In the genomic region with DNA sequence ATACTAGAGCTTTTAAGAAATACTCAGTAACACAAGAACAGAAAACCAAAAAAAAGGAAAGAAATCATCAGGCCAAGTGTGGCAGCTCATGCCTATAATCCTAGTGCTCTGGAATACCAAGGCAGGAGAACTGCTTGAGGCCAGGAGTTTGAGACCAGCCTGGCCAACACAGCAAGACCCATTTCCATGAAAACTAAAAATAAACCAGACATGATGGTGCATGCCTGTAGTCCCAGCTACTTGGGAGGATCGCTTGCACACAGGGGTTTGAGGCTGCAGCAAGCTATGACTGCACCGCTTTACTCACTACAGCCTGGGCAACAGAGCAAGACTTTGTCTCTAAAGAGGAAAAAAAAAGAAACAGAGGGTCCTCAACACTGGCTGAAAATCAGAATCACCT, we compare ENCODE assay signal across 24 cellular contexts. TPM values are rescaled to one million over a fixed set of nuclear protein-coding genes. Genes with fewer than 3 reads are reported as not detected.
DNase-seq lines count a peak whose midpoint lies in the region; ATAC-seq and TF ChIP-seq lines count a peak whose summit lies in the region.
"Had no signal": no experiment of that assay in that cellular context is flagged by ENCODE, and none has a peak within 500 bp of the region (broad histone marks: within the 10 kb centered on the region; RNA-seq: fewer than 3 reads in every experiment).

No MANE protein-coding gene starts in this region.

- BruUV-seq in MCF 10A (replicated peaks; lab: Mats Ljungman, UMichigan) = no TSS peak

- no peak for TF ChIP-seq POLR2A in breast epithelium (IDR thresholded peaks at IDR 0.05)

- no peaks in the 10 kb centered on the region for H3K36me3 ChIP-seq in breast epithelium

- no peaks in the 10 kb centered on the region for H3K27me3 ChIP-seq in breast epithelium
- H3K27me3 ChIP-seq: BLaER1 treated with 17β-estradiol and CSF1 and Interleukin-3, amounts not matched to agents 10 nM and 100 nM; MG63 had no signal

- no peaks in the 10 kb centered on the region for H3K4me1 ChIP-seq in breast epithelium
- H3K4me1 ChIP-seq: BLaER1 treated with 17β-estradiol and CSF1 and Interleukin-3, amounts not matched to agents 10 nM and 100 nM had no signal

- ATAC-seq in T-cell (replicated peaks in 1 of 4) = no peak
- no peak for ATAC-seq in effector memory CD8-positive, alpha-beta T cell (replicated peaks)
- ATAC-seq: HCT116 had no signal

- DNase-seq in MCF 10A (ENCODE audit: unreplicated experiment) = no peak
- DNase-seq in breast epithelium (ENCODE audit: low spot score in 2 of 2) = no peak
- DNase-seq in T-cell = no peak
- no peak for DNase-seq in effector memory CD8-positive, alpha-beta T cell
- DNase-seq in SIG-M5 (lab: John Stamatoyannopoulos, UW) = no peak
- DNase-seq in HPDE6-E6E7 (ENCODE audit: extremely low spot score) = no peak
- no peak for DNase-seq in NCI-H510A treated with DMSO at 0.1 percent for 48 hours (lab: John Stamatoyannopoulos, UW)
- DNase-seq: ACHN, DMS53, GF-D8, Kasumi-1, MG63, NCI-H1048, NCI-H1417 treated with DMSO at 0.1 percent for 48 hours, NCI-H187, NCI-H2107, NCI-H748 treated with DMSO at 0.1 percent for 48 hours, PC-9, RPMI8226, SHP77 had no signal

- H3K4me3 Mint-ChIP-seq in MCF 10A (ENCODE audit: unreplicated experiment) (no peak overlapping the region), T-cell (no peak overlapping the region)
- H3K4me3 Mint-ChIP-seq in effector memory CD8-positive, alpha-beta T cell = no peak overlapping the region
- H3K4me3 Mint-ChIP-seq: IgD-negative memory B cell had no signal

- intact Hi-C loops in MCF 10A (cut with micrococcal nuclease) (no loop called here), breast epithelium (cut with DNase I; ENCODE audit: low total_unique reads) (no loop called here)

- no peaks in the 10 kb centered on the region for H3K27me3 Mint-ChIP-seq in MCF 10A (ENCODE audit: insufficient read depth, unreplicated experiment)
- no peaks in the 10 kb centered on the region for H3K27me3 Mint-ChIP-seq in T-cell
- H3K27me3 Mint-ChIP-seq in effector memory CD8-positive, alpha-beta T cell = no peaks in the 10 kb centered on the region
- H3K27me3 Mint-ChIP-seq: IgD-negative memory B cell had no signal

- H3K27ac ChIP-seq in breast epithelium = no peak overlapping the region
- H3K27ac ChIP-seq: BLaER1 treated with 17β-estradiol and CSF1 and Interleukin-3, amounts not matched to agents 10 nM and 100 nM; PC-9; SK-N-MC had no signal

- POLR2A ChIA-PET in MCF 10A (lab: Yijun Ruan, JAX) (interaction anchor here (0.7 kb wide), 1 partner anchor 18 kb away, joined by 5 read pairs; no protein-coding TSS in a partner anchor), T-cell (lab: Charles Lee) (interaction anchor here in 1 of 2 donors (0.6 to 0.7 kb wide), 2 partner anchors 13 to 566 kb away, joined by 3 to 6 read pairs; no protein-coding TSS in a partner anchor)

- no peaks in the 10 kb centered on the region for H3K9me3 Mint-ChIP-seq in MCF 10A (ENCODE audit: unreplicated experiment)
- H3K9me3 Mint-ChIP-seq in T-cell = no peaks in the 10 kb centered on the region
- no peaks in the 10 kb centered on the region for H3K9me3 Mint-ChIP-seq in effector memory CD8-positive, alpha-beta T cell
- H3K9me3 Mint-ChIP-seq: IgD-negative memory B cell had no signal

- CTCF ChIA-PET in MCF 10A (lab: Yijun Ruan, JAX) (interaction anchor here (0.7 to 1.4 kb wide), 3 partner anchors 14 to 1258 kb away, joined by 3 to 4 read pairs (median 4); no protein-coding TSS in a partner anchor), T-cell (lab: Charles Lee) (interaction anchor here in 1 of 2 donors (0.6 to 1.2 kb wide), 2 partner anchors 9 to 11 kb away, joined by 4 to 5 read pairs; no protein-coding TSS in a partner anchor)

- H3K27ac Mint-ChIP-seq in MCF 10A (ENCODE audit: low read depth, unreplicated experiment) = peak overlapping the region; percentile 9
- peak overlapping the region; percentile 5 to 44 for H3K27ac Mint-ChIP-seq in T-cell
- H3K27ac Mint-ChIP-seq in effector memory CD8-positive, alpha-beta T cell = peak overlapping the region; percentile 27 to 85

- H3K9me3 ChIP-seq in breast epithelium = no peaks in the 10 kb centered on the region
- H3K9me3 ChIP-seq: BLaER1 treated with 17β-estradiol and CSF1 and Interleukin-3, amounts not matched to agents 10 nM and 100 nM; MG63 had no signal

- H3K36me3 Mint-ChIP-seq in MCF 10A (ENCODE audit: insufficient read depth, unreplicated experiment) (peaks cover 98% of the 10 kb centered on the region), T-cell (peaks cover 56% of the 10 kb centered on the region)
- peaks cover 91% of the 10 kb centered on the region for H3K36me3 Mint-ChIP-seq in effector memory CD8-positive, alpha-beta T cell (ENCODE audit: insufficient read depth)

- TF ChIP-seq CTCF in MCF 10A (IDR thresholded peaks at IDR 0.05; ENCODE audit: unreplicated experiment) (no peak), breast epithelium (IDR thresholded peaks at IDR 0.05) (no peak)

- H3K4me3 ChIP-seq in breast epithelium = no peak overlapping the region
- H3K4me3 ChIP-seq: BLaER1 treated with 17β-estradiol and CSF1 and Interleukin-3, amounts not matched to agents 10 nM and 100 nM; MG63; PC-9; SK-N-MC had no signal

- peaks cover 5% of the 10 kb centered on the region for H3K4me1 Mint-ChIP-seq in MCF 10A (ENCODE audit: insufficient read depth, unreplicated experiment)
- H3K4me1 Mint-ChIP-seq in T-cell = peaks cover 19 to 32% (median 31%) of the 10 kb centered on the region in 3 donors
- peaks cover 5 to 27% of the 10 kb centered on the region in 2 donors for H3K4me1 Mint-ChIP-seq in effector memory CD8-positive, alpha-beta T cell (ENCODE audit: low read depth in 2 of 2)

RNA-seq across cellular contexts. Expression of gene TASOR, which starts 18.2 kb away (rescaled TPM):
- total RNA-seq in MCF 10A (2022) = 77.3 and 77.7 TPM in 2 replicates
- total RNA-seq in breast epithelium = 100 to 1,000 TPM in 1 of 3 donors, 10 to 100 TPM in 2; 80.2 to 118 (median 80.6) TPM
- total RNA-seq in T-cell = 10 to 100 TPM; 69.5 to 81.7 (median 75.8) TPM
